In genomic region chr4:48778431-48779094, GRCh38 we compare ENCODE assay signal across 8 cellular contexts.
A peak's percentile ranks its signal among the peaks of the same experiment; 100 is the strongest.
DNase-seq lines count a peak whose midpoint lies in the region; TF ChIP-seq lines count a peak whose summit lies in the region.

No MANE protein-coding gene starts in this region.

- peak overlapping the region; percentile 94 to 97 for H3K27ac ChIP-seq in mucosa of rectum (ENCODE audit: low read depth in 2 of 2, low read length in 2 of 2)

- H3K9me3 ChIP-seq in mucosa of rectum (ENCODE audit: control insufficient read depth in 2 of 2, low read length in 2 of 2), result no peaks in the 10 kb centered on the region

- H3K4me3 ChIP-seq in choroid plexus epithelial cell (ENCODE audit: low read depth, low read length), result peak overlapping the region; percentile 84
- H3K4me3 ChIP-seq in mucosa of rectum (ENCODE audit: low read length in 2 of 2), result peak overlapping the region; percentile 92 to 98

- peaks cover 5 to 25% of the 10 kb centered on the region in 2 donors for H3K4me1 ChIP-seq in mucosa of rectum (ENCODE audit: control insufficient read depth in 2 of 2, insufficient read depth in 2 of 2, low read length in 2 of 2)

- no peaks in the 10 kb centered on the region for H3K27me3 ChIP-seq in mucosa of rectum (ENCODE audit: control insufficient read depth in 2 of 2, insufficient read depth in 2 of 2, low read length in 2 of 2)

- no peaks in the 10 kb centered on the region for H3K36me3 ChIP-seq in mucosa of rectum (ENCODE audit: control insufficient read depth in 2 of 2, insufficient read depth in 2 of 2, low read length in 2 of 2)

- TF ChIP-seq CTCF in choroid plexus epithelial cell (conservative IDR thresholded peaks at IDR 0.05; ENCODE audit: low read depth, low read length), result no peak

- peak overlapping the region; percentile 92 to 97 for H3K9ac ChIP-seq in mucosa of rectum (ENCODE audit: low read depth in 1 of 2, low read length in 2 of 2)

- DNase-seq in NCI-H1105 treated with DMSO at 0.1 percent for 48 hours (lab: John Stamatoyannopoulos, UW), result peak; percentile 12
- DNase-seq in NCI-H1105 (lab: John Stamatoyannopoulos, UW), result no peak
- peak; percentile 48 for DNase-seq in NCI-H526 treated with DMSO at 0.1 percent for 48 hours (lab: John Stamatoyannopoulos, UW)
- DNase-seq in choroid plexus epithelial cell (ENCODE audit: low read depth), result peak; percentile 84
- no peak for DNase-seq in stimulated activated CD4-positive, alpha-beta T cell treated with anti-CD3 and anti-CD28 coated beads, Interleukin-12 subunit alpha, Interleukin-12 subunit beta, amount 100 ng/mL, for 4 hours
- no peak for DNase-seq in NCI-H1930 (lab: John Stamatoyannopoulos, UW)
- DNase-seq in NCI-H1048 (lab: John Stamatoyannopoulos, UW), result no peak

Comparison
In these comparisons a context has a peak if more than half of its experiments do, and no peak if none do; other contexts are left out.
1. DNase-seq: peak in NCI-H1105 treated with DMSO at 0.1 percent for 48 hours (single experiment), NCI-H526 treated with DMSO at 0.1 percent for 48 hours (single experiment) and choroid plexus epithelial cell (single experiment); none in NCI-H1105 (single experiment), stimulated activated CD4-positive, alpha-beta T cell treated with anti-CD3 and anti-CD28 coated beads, Interleukin-12 subunit alpha, Interleukin-12 subunit beta, amount 100 ng/mL, for 4 hours (single experiment), NCI-H1930 (0 of 2) and NCI-H1048 (single experiment).